2 cellular contexts compared by ENCODE assay signal in the genomic region with DNA sequence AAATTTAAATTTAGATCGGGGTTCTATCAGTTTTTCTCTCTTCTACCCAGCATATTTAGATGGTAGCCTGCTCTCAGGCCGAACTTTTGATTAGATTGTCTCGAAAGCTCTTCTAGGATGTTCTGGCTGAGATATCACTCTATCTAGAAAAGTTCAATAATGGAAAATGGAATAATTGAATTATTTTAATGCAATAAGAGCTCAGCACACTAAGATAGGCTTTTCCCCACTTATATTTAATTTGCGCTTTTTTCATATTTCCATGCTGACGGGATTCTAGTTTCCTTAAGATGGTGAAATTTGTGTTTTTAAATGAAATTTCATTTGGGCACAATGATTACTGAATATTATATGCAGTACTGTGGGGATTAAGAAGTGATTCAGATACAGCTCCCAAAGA.
TF ChIP-seq lines count a peak whose summit lies in the region.

No MANE protein-coding gene starts in this region.

TF ChIP-seq in SK-N-SH, 30 proteins besides CTCF, POLR2A, EP300 and RAD21 (continued from another document):
- no peak for TF ChIP-seq REST (IDR thresholded peaks at IDR 0.05; ENCODE audit: low read depth, low read length)

TF ChIP-seq in SK-N-SH treated with all-trans-retinoic acid at 6 μM for 48 hours, 23 proteins besides CTCF, POLR2A, EP300 and RAD21 (continued from another document):
- TF ChIP-seq, protein P1, sequence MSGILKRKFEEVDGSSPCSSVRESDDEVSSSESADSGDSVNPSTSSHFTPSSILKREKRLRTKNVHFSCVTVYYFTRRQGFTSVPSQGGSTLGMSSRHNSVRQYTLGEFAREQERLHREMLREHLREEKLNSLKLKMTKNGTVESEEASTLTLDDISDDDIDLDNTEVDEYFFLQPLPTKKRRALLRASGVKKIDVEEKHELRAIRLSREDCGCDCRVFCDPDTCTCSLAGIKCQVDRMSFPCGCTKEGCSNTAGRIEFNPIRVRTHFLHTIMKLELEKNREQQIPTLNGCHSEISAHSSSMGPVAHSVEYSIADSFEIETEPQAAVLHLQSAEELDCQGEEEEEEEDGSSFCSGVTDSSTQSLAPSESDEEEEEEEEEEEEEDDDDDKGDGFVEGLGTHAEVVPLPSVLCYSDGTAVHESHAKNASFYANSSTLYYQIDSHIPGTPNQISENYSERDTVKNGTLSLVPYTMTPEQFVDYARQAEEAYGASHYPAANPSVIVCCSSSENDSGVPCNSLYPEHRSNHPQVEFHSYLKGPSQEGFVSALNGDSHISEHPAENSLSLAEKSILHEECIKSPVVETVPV (CRISPR knock-in tag; IDR thresholded peaks at IDR 0.05) = 0 out of 2 replicates have a peak, but pooled peaks have one; percentile 23
- TF ChIP-seq POU6F1 (CRISPR knock-in tag; IDR thresholded peaks at IDR 0.05; ENCODE audit: borderline replicate concordance, low read depth) = no peak; the same call in 1 of the 2 replicates
- no peak for TF ChIP-seq GLIS3 (CRISPR knock-in tag; IDR thresholded peaks at IDR 0.05)
- no peak for TF ChIP-seq PATZ1 (CRISPR knock-in tag; IDR thresholded peaks at IDR 0.05; ENCODE audit: borderline replicate concordance)
- TF ChIP-seq TOX (CRISPR knock-in tag; IDR thresholded peaks at IDR 0.05; ENCODE audit: borderline replicate concordance) = no peak
- TF ChIP-seq CSDC2 (CRISPR knock-in tag; IDR thresholded peaks at IDR 0.05) = no peak
- TF ChIP-seq ISL1 (CRISPR knock-in tag; IDR thresholded peaks at IDR 0.05) = peak; percentile 94
- no peak for TF ChIP-seq ZFP3 (CRISPR knock-in tag; IDR thresholded peaks at IDR 0.05)
- TF ChIP-seq PPARA (CRISPR knock-in tag; IDR thresholded peaks at IDR 0.05; ENCODE audit: borderline replicate concordance) = no peak
- no peak for TF ChIP-seq ZNF8 (CRISPR knock-in tag; IDR thresholded peaks at IDR 0.05)
- no peak for TF ChIP-seq ARNTL (CRISPR knock-in tag; IDR thresholded peaks at IDR 0.05; ENCODE audit: borderline replicate concordance, low read depth)
- no peak for TF ChIP-seq ZC3H10 (CRISPR knock-in tag; IDR thresholded peaks at IDR 0.05)
- no peak for TF ChIP-seq BACH2 (CRISPR knock-in tag; IDR thresholded peaks at IDR 0.05; ENCODE audit: borderline replicate concordance)
- no peak for TF ChIP-seq ZFP30 (CRISPR knock-in tag; IDR thresholded peaks at IDR 0.05)
